Comparison of ENCODE assay signal across 1 cellular context in genomic region chrX:78106651-78106986, GRCh38.
TF ChIP-seq lines count a peak whose summit lies in the region.

No MANE protein-coding gene starts in this region.

TF ChIP-seq in GM23338, 12 proteins besides CTCF, POLR2A, EP300 and RAD21 (continued from another document):
- no peak for TF ChIP-seq ZNF462 (CRISPR knock-in tag; IDR thresholded peaks at IDR 0.05)
- no peak for TF ChIP-seq EZH2 (IDR thresholded peaks at IDR 0.05; ENCODE audit: low read depth, unreplicated experiment)
- no peak for TF ChIP-seq EZH2phosphoT487 (IDR thresholded peaks at IDR 0.05; ENCODE audit: unreplicated experiment)
- no peak for TF ChIP-seq ZNF114 (CRISPR knock-in tag; IDR thresholded peaks at IDR 0.05)
- TF ChIP-seq ZNF331 (CRISPR knock-in tag; IDR thresholded peaks at IDR 0.05; ENCODE audit: low read depth), result no peak
- TF ChIP-seq, protein P1, sequence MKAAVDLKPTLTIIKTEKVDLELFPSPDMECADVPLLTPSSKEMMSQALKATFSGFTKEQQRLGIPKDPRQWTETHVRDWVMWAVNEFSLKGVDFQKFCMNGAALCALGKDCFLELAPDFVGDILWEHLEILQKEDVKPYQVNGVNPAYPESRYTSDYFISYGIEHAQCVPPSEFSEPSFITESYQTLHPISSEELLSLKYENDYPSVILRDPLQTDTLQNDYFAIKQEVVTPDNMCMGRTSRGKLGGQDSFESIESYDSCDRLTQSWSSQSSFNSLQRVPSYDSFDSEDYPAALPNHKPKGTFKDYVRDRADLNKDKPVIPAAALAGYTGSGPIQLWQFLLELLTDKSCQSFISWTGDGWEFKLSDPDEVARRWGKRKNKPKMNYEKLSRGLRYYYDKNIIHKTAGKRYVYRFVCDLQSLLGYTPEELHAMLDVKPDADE (IDR thresholded peaks at IDR 0.05), result no peak
- TF ChIP-seq CREB1 (CRISPR knock-in tag; IDR thresholded peaks at IDR 0.05; ENCODE audit: low read depth), result no peak
TF ChIP-seq in GM23338: peak in this region for 0.
